Comparison of ENCODE assay signal across 9 cellular contexts in the genomic region with DNA sequence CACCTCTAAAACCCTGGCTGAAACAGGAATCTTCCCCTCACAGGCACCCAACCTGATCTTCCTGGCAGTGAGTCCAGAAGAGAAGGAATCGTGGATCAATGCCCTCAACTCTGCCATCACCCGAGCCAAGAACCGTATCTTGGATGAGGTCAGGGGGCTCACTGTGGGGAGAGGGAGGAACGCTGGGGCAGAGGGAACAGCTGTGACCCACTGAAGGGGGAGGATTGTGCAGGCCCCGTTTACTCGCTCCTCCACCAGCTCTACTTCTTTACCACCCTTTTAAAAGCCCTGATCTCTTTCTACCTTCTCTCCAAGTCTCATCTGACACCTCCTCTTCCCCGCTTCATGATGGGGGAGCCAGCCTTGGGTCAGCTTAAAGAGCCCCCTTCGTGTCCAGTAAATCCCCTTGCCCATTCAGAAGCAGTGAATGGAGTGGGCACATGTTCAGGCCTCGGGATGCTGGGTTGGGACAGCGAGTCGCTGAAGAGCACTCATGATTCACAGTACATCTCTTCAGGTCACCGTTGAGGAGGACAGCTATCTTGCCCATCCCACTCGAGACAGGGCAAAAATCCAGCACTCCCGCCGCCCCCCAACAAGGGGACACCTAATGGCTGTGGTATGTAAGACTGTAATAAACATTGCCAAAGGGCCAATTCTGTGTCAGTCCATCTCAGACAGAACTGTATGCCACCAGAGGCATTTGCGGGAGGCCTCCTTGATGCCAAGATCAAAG. TPM values are rescaled to one million over a fixed set of nuclear protein-coding genes. Genes with fewer than 3 reads are reported as not detected.
DNase-seq lines count a peak whose midpoint lies in the region; TF ChIP-seq lines count a peak whose summit lies in the region.
"Had no signal": no experiment of that assay in that cellular context is flagged by ENCODE, and none has a peak within 500 bp of the region (broad histone marks: within the 10 kb centered on the region; RNA-seq: fewer than 3 reads in every experiment).

No MANE protein-coding gene starts in this region.

- peaks cover 99% of the 10 kb centered on the region for H3K4me1 ChIP-seq in BLaER1
- peaks cover 37% of the 10 kb centered on the region for H3K4me1 ChIP-seq in osteoblast (ENCODE audit: insufficient read depth, low read length)

- H3K27ac Mint-ChIP-seq in HFFc6 = peak overlapping the region; percentile 85

- peaks cover 85% of the 10 kb centered on the region for H3K4me1 Mint-ChIP-seq in HFFc6 (ENCODE audit: low read depth)

- TF ChIP-seq CTCF in HFFc6 (IDR thresholded peaks at IDR 0.05) (no peak), astrocyte of the spinal cord (IDR thresholded peaks at IDR 0.05; ENCODE audit: low read depth, low read length) (no peak), osteoblast (IDR thresholded peaks at IDR 0.05; ENCODE audit: extremely low read depth, low read depth, low read length) (no peak), GM13976 (IDR thresholded peaks at IDR 0.05; ENCODE audit: borderline replicate concordance, control extremely low read depth, extremely low read depth, insufficient read depth, missing control alignments) (no peak)

- H3K36me3 ChIP-seq in BLaER1 (peaks cover 79% of the 10 kb centered on the region), osteoblast (ENCODE audit: insufficient read depth, low read length) (peaks cover 77% of the 10 kb centered on the region)

- no peaks in the 10 kb centered on the region for H3K9me3 ChIP-seq in BLaER1
- H3K9me3 ChIP-seq in osteoblast (ENCODE audit: low read depth, low read length) = no peaks in the 10 kb centered on the region

- H3K4me2 ChIP-seq in BLaER1 = peak overlapping the region; percentile 91
- no peak overlapping the region for H3K4me2 ChIP-seq in osteoblast (ENCODE audit: insufficient read depth, low read length)

- no peak overlapping the region for H3K4me3 ChIP-seq in BLaER1
- no peak overlapping the region for H3K4me3 ChIP-seq in astrocyte of the spinal cord (ENCODE audit: low read depth, low read length)
- H3K4me3 ChIP-seq in osteoblast (ENCODE audit: insufficient read depth, low read length) = no peak overlapping the region

- peaks cover 8% of the 10 kb centered on the region for H3K27me3 Mint-ChIP-seq in HFFc6 (ENCODE audit: insufficient read depth)

- H3K36me3 Mint-ChIP-seq in HFFc6 (ENCODE audit: low read depth) = peaks cover 69% of the 10 kb centered on the region

- DNase-seq in HFFc6 (peak; percentile 60), astrocyte of the spinal cord (ENCODE audit: low read depth, low spot score) (peak; percentile 38), osteoblast (ENCODE audit: insufficient read length, low spot score, missing footprints) (peak; percentile 84), epidermal melanocyte (ENCODE audit: insufficient read length, low spot score) (no peak), GF-D8 (lab: John Stamatoyannopoulos, UW) (no peak), germinal center (ENCODE audit: low spot score) (no peak), GM13976 (ENCODE audit: low spot score) (no peak)
- DNase-seq: T-helper 9 cell had no signal

- H3K4me3 Mint-ChIP-seq in HFFc6 = peak overlapping the region; percentile 55; the same call in 1 of the 2 replicates

- in situ Hi-C loops in astrocyte of the spinal cord (cut with HindIII; ENCODE audit: low sequenced_read_pairs) = no loop called here
- in situ Hi-C loops in GM13976 (cut with MboI; ENCODE audit: low sequenced_read_pairs, unreplicated experiment) = loop anchor here (25.0 kb wide), 1 partner anchor 195 kb away; no protein-coding TSS in a partner anchor

- H4K20me1 ChIP-seq in BLaER1 = peaks cover 80% of the 10 kb centered on the region
- peaks cover 5% of the 10 kb centered on the region for H4K20me1 ChIP-seq in osteoblast (ENCODE audit: insufficient read depth, low read length)

- H2AFZ ChIP-seq in osteoblast (ENCODE audit: low read length) = no peak overlapping the region

- no peaks in the 10 kb centered on the region for H3K9me3 Mint-ChIP-seq in HFFc6

- peaks cover 36% of the 10 kb centered on the region for H3K79me2 ChIP-seq in osteoblast (ENCODE audit: insufficient read depth, low read length)

- no peaks in the 10 kb centered on the region for H3K27me3 ChIP-seq in BLaER1
- H3K27me3 ChIP-seq in osteoblast (ENCODE audit: insufficient read depth, low read length) = no peaks in the 10 kb centered on the region

- no peak overlapping the region for H3K9ac ChIP-seq in BLaER1

- H3K27ac ChIP-seq in BLaER1 (peak overlapping the region; percentile 93; the same call in 1 of the 2 replicates), osteoblast (ENCODE audit: low read depth, low read length) (peak overlapping the region; percentile 35)

RNA-seq across cellular contexts. Expression of gene PLEKHO1, which starts 7.3 kb away (rescaled TPM):
- 10 to 100 TPM; 30.9 to 36.7 (median 32.6) TPM for total RNA-seq in HFFc6 (2021; fragmentation: NEBNext Ultra II Directional; extraction: Animal tissue kit (Norgen Biotek cat#: 25700))
- 74.2 and 80.2 TPM in 2 replicates for total RNA-seq in osteoblast

Comparison
In these comparisons a context has a peak if more than half of its experiments do, and no peak if none do; other contexts are left out.
1. DNase-seq: peak in HFFc6 (single experiment), astrocyte of the spinal cord (single experiment) and osteoblast (single experiment); none in epidermal melanocyte (single experiment), GF-D8 (single experiment), germinal center (single experiment) and GM13976 (single experiment).